ENCODE assay signal across 8 cellular contexts in the genomic region with DNA sequence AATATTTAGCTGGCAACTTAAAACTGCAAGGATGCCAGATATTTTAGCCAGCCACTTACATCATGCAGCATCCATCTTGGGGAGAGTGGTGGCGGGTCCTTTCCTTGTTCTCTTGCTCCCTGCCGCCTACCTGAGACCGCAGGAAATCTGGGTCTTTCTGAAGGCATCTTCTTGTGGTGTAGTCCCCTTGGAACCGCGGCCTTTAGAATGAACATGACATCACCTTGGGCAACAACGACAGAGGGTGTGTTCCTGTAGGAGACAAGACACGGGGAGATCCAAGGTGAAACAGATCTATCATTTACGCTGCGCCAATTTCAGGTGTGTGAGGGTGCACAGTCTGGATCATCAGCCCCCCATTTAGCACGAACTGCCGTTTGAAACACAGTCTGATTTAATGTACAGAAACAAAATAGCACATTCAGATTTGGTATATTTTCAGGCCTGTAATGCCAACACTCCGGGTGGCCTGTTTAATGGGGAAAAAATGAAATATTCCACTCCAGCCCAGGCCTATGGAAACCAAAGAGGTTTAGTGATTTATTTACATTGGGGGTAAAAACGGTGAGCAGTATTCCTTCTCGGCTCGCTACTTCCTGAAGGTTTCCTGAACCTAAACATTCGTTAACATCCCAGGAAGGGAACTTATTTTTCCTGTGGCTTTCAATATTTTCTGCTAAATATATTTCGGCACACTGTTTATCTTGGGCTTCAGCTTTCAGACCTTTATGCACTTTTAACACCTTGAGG. TPM values are rescaled to one million over a fixed set of nuclear protein-coding genes. Genes with fewer than 3 reads are reported as not detected.
A peak's percentile ranks its signal among the peaks of the same experiment; 100 is the strongest.
DNase-seq lines count a peak whose midpoint lies in the region; ATAC-seq and TF ChIP-seq lines count a peak whose summit lies in the region.

No MANE protein-coding gene starts in this region.

- H3K4me1 ChIP-seq in psoas muscle, result peaks cover 72% of the 10 kb centered on the region

- H3K27ac ChIP-seq in epithelial cell of prostate (peak overlapping the region; percentile 84), psoas muscle (peak overlapping the region; percentile 95)

- H3K27ac Mint-ChIP-seq in T-helper 1 cell treated with Interleukin-12 subunit alpha and Interleukin-12 subunit beta and Interleukin-4 antibody, amounts not matched to agents 30 μg/mL and 1 μg/mL, for 36 hours, result peak overlapping the region; percentile 98

- no peaks in the 10 kb centered on the region for H3K9me3 ChIP-seq in psoas muscle
- no peaks in the 10 kb centered on the region for H3K9me3 ChIP-seq in MG63

- no peaks in the 10 kb centered on the region for H3K9me3 Mint-ChIP-seq in T-helper 1 cell treated with Interleukin-12 subunit alpha and Interleukin-12 subunit beta and Interleukin-4 antibody, amounts not matched to agents 30 μg/mL and 1 μg/mL, for 36 hours

- WGBS in psoas muscle, 3 donors, result 48 to 60% (median 52%) methylated on average over 17 of the region's 17 CpGs

- intact Hi-C loops in psoas muscle (cut with DNase I), result loop anchor here in 1 of 2 donors (5.0 kb wide), 1 partner anchor 124 kb away; no protein-coding TSS in a partner anchor

- DNase-seq in activated CD4-positive, CD25-positive, alpha-beta regulatory T cell treated with anti-CD3 and anti-CD28 coated beads, Interleukin-2, amount 50 U/mL, for 72 hours, result peak; percentile 36
- DNase-seq in activated CD4-positive, CD25-positive, alpha-beta regulatory T cell (lab: John Stamatoyannopoulos, UW), result no peak
- DNase-seq in epithelial cell of prostate (ENCODE audit: low read depth, low spot score), result no peak
- DNase-seq in psoas muscle, result no peak
- DNase-seq in epidermal melanocyte (ENCODE audit: insufficient read length, low spot score), result no peak
- no peak for DNase-seq in MG63

- H3K27me3 ChIP-seq in psoas muscle (ENCODE audit: insufficient read depth in 3 of 3, low read length in 2 of 3), result no peaks in the 10 kb centered on the region
- no peaks in the 10 kb centered on the region for H3K27me3 ChIP-seq in MG63

- H3K4me3 ChIP-seq in psoas muscle (peak overlapping the region; percentile 62), MG63 (no peak overlapping the region)

- no peak for TF ChIP-seq CTCF in psoas muscle (IDR thresholded peaks at IDR 0.05)

- H3K36me3 ChIP-seq in psoas muscle (ENCODE audit: insufficient read depth in 1 of 2, low read depth in 1 of 2) (no peaks in the 10 kb centered on the region), MG63 (no peaks in the 10 kb centered on the region)

- H3K36me3 Mint-ChIP-seq in T-helper 1 cell treated with Interleukin-12 subunit alpha and Interleukin-12 subunit beta and Interleukin-4 antibody, amounts not matched to agents 30 μg/mL and 1 μg/mL, for 36 hours (ENCODE audit: low read depth), result no peaks in the 10 kb centered on the region

- H3K4me3 Mint-ChIP-seq in T-helper 1 cell treated with Interleukin-12 subunit alpha and Interleukin-12 subunit beta and Interleukin-4 antibody, amounts not matched to agents 30 μg/mL and 1 μg/mL, for 36 hours, result peak overlapping the region; percentile 78

- H3K4me1 Mint-ChIP-seq in T-helper 1 cell treated with Interleukin-12 subunit alpha and Interleukin-12 subunit beta and Interleukin-4 antibody, amounts not matched to agents 30 μg/mL and 1 μg/mL, for 36 hours (ENCODE audit: low read depth), result peaks cover 75% of the 10 kb centered on the region

- H3K27me3 Mint-ChIP-seq in T-helper 1 cell treated with Interleukin-12 subunit alpha and Interleukin-12 subunit beta and Interleukin-4 antibody, amounts not matched to agents 30 μg/mL and 1 μg/mL, for 36 hours (ENCODE audit: low read depth), result no peaks in the 10 kb centered on the region

- ATAC-seq in psoas muscle (no peak), HG02759 (IDR thresholded peaks at IDR 0.05; ENCODE audit: unreplicated experiment) (no peak)

RNA-seq across cellular contexts. Expression of a gene that starts 12.7 kb away (rescaled TPM):
- total RNA-seq in psoas muscle, result 10 to 100 TPM in 3 of 4 donors, 1 to 10 TPM in 1; 9.7 to 26.3 (median 21.7) TPM
- 1 to 10 TPM; 3.8 to 9.5 (median 4.4) TPM for polyA plus RNA-seq in psoas muscle
- total RNA-seq in MG63 (2014; rRNA removed; shearing (Covaris generic); ENCODE audit: low replicate concordance), result 18.1 and 34.9 TPM in 2 replicates

RNA-seq across cellular contexts. Expression of a gene that starts 56.9 kb away (rescaled TPM):
- 100 to 1,000 TPM in 3 of 4 donors, 10 to 100 TPM in 1; 83.8 to 133 (median 112) TPM for total RNA-seq in psoas muscle
- polyA plus RNA-seq in psoas muscle, result 100 to 1,000 TPM in 1 of 3 donors, 10 to 100 TPM in 2; 23.1 to 116 (median 54.9) TPM
- total RNA-seq in MG63 (2014; rRNA removed; shearing (Covaris generic); ENCODE audit: low replicate concordance), result 17.1 and 32.1 TPM in 2 replicates
